Comparison of ENCODE assay signal across 1 cellular context in the genomic region with DNA sequence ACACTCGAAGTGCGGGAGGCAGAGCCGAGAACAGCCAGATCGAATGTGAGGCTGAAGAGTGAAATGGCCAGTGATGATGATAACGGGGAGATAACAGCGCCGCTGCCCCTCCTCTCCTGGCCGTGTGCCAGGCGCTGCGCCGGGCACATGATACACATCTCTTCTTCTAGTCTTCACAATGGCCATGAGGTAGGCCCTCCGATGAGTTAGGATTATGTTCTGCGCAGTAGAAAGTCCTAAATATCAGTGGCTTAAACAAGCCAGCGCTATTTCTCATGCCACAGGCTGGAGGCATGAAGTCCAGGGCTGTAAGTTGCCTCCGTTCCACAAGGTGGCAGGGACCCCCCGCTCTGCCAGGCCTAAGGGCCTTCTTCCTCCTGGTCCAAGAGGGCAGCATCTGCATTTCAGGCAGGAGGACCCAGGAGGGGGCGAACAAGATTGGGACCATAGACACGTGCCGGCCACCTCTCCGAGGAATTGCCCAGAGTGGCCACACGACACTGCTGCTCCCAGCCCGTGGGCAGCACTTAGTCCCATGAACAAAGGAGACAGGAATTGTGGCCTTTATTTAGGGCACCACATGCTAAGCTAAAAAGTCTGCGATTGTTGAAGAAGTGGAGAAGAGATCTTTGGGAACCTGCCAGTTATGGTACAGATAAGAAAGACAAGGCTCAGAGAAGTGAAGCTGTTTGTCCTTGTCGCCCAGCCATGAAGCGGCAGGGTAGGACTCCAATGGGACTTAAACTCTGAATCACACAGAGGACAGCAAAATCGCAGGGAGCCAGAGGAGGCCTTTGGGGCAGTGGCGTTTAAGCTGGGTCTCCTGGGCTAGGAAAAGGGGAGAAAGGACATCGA.
TF ChIP-seq lines count a peak whose summit lies in the region.

No MANE protein-coding gene starts in this region.

TF ChIP-seq in HCT116, 20 proteins besides CTCF, POLR2A, EP300 and RAD21 (continued from another document):
- TF ChIP-seq ELF1 (IDR thresholded peaks at IDR 0.05; ENCODE audit: borderline replicate concordance, low read depth): no peak
- no peak for TF ChIP-seq ZFX (IDR thresholded peaks at IDR 0.05)
